ENCODE assay signal across 32 cellular contexts in genomic region chr9:20294351-20294750, GRCh38.
"Had no signal": no experiment of that assay in that cellular context is flagged by ENCODE, and none has a peak within 500 bp of the region (broad histone marks: within the 10 kb centered on the region; RNA-seq: fewer than 3 reads in every experiment).

No MANE protein-coding gene starts in this region.

- H3K27me3 ChIP-seq: adrenal gland, body of pancreas, colonic mucosa, esophagus squamous epithelium, gastroesophageal sphincter, heart right ventricle had no signal

- H3K4me1 ChIP-seq: adrenal gland, body of pancreas, colonic mucosa had no signal

- H3K4me3 ChIP-seq: adrenal gland, body of pancreas, colonic mucosa, esophagus squamous epithelium, gastroesophageal sphincter, heart right ventricle had no signal

- H3K9me3 ChIP-seq: adrenal gland, body of pancreas, colonic mucosa, esophagus squamous epithelium, gastroesophageal sphincter, heart right ventricle had no signal

- H3K27ac ChIP-seq: adrenal gland, body of pancreas, colonic mucosa, epithelial cell of prostate, esophagus squamous epithelium, gastroesophageal sphincter, heart right ventricle, WERI-Rb-1 had no signal

- ATAC-seq: activated CD4-positive, alpha-beta T cell treated with anti-CD3 and anti-CD28 coated beads for 36 hours; activated CD8-positive, alpha-beta memory T cell treated with anti-CD3 and anti-CD28 coated beads, Interleukin-2, amount 10 ng/mL, durations not matched to agents 7 days and 5 days; activated CD8-positive, alpha-beta T cell treated with anti-CD3 and anti-CD28 coated beads, Interleukin-2, amount 10 ng/mL, durations not matched to agents 7 days and 5 days; activated naive CD8-positive, alpha-beta T cell treated with anti-CD3 and anti-CD28 coated beads, Interleukin-2, amount 50 U/mL, for 24 hours; body of pancreas; gastroesophageal sphincter; heart right ventricle; T-helper 17 cell had no signal

- FAIRE-seq: endometrium, endothelial cell of umbilical vein had no signal

- DNase-seq: activated CD4-positive, alpha-beta memory T cell treated with anti-CD3 and anti-CD28 coated beads for 36 hours; activated CD4-positive, alpha-beta T cell treated with anti-CD3 and anti-CD28 coated beads for 36 hours; activated CD4-positive, alpha-beta T cell treated with anti-CD3 and anti-CD28 coated beads, Interleukin-2, amount 10 ng/mL, durations not matched to agents 24 days and 14 days; activated CD4-positive, CD25-positive, alpha-beta regulatory T cell; activated CD4-positive, CD25-positive, alpha-beta regulatory T cell treated with anti-CD3 and anti-CD28 coated beads, Interleukin-2, amount 50 U/mL, for 72 hours; activated CD8-positive, alpha-beta memory T cell treated with anti-CD3 and anti-CD28 coated beads, Interleukin-2, amount 10 ng/mL, durations not matched to agents 7 days and 5 days; activated CD8-positive, alpha-beta memory T cell treated with anti-CD3 and anti-CD28 coated beads, Interleukin-2, amount 50 U/mL, for 4 hours; activated CD8-positive, alpha-beta T cell treated with anti-CD3 and anti-CD28 coated beads, Interleukin-2, amount 10 ng/mL, durations not matched to agents 7 days and 5 days; activated effector memory CD4-positive, alpha-beta T cell treated with anti-CD3 and anti-CD28 coated beads, Interleukin-2, amount 50 U/mL, for 16 hours; activated naive CD4-positive, alpha-beta T cell treated with anti-CD3 and anti-CD28 coated beads for 36 hours; activated naive CD8-positive, alpha-beta T cell treated with anti-CD3 and anti-CD28 coated beads for 36 hours; activated naive CD8-positive, alpha-beta T cell treated with anti-CD3 and anti-CD28 coated beads, Interleukin-2, amount 50 U/mL, for 24 hours; activated T-cell treated with anti-CD3 and anti-CD28 coated beads, Interleukin-2, amount 50 U/mL, for 1 hour; activated T-cell treated with anti-CD3 and anti-CD28 coated beads, Interleukin-2, amount 50 U/mL, for 48 hours; adrenal gland; amygdala; aorta; body of pancreas; caudate nucleus; cerebellar nuclear complex; colonic mucosa; effector CD8-positive, alpha-beta T cell; esophagus squamous epithelium; foreskin melanocyte; heart right ventricle; T-helper 17 cell; T1000; WERI-Rb-1 had no signal

- H3K36me3 ChIP-seq: adrenal gland, colonic mucosa, esophagus squamous epithelium, gastroesophageal sphincter, heart right ventricle, WERI-Rb-1 had no signal
